24 cellular contexts compared by ENCODE assay signal in the genomic region with DNA sequence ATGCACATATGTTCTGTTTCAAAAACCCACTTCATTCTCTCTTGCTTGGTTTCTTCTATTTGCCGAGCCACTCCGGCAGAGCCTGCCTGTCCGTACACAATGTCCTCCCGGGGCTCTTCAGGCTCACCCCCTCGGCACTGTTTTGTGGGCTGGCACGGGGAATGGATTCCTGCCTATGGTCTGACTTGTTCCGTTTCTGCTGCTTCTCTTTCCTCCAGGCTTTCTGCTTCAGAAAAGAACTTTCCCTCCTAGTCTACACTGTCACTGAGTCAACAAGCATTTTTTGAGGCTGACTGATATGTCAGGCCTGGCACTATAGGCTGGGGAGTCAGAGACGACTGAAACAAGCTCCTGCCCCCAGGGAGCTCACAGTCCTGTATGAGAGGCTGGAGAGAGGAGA. TPM values are rescaled to one million over a fixed set of nuclear protein-coding genes. Genes with fewer than 3 reads are reported as not detected.
A peak's percentile ranks its signal among the peaks of the same experiment; 100 is the strongest.
DNase-seq lines count a peak whose midpoint lies in the region; ATAC-seq and TF ChIP-seq lines count a peak whose summit lies in the region.
"Had no signal": no experiment of that assay in that cellular context is flagged by ENCODE, and none has a peak within 500 bp of the region (broad histone marks: within the 10 kb centered on the region; RNA-seq: fewer than 3 reads in every experiment).

No MANE protein-coding gene starts in this region.

- ATAC-seq in left lung: peak; percentile 38
- no peak for ATAC-seq in HG02870 (IDR thresholded peaks at IDR 0.05; ENCODE audit: unreplicated experiment)
- ATAC-seq in heart left ventricle: no peak
- ATAC-seq: activated CD8-positive, alpha-beta T cell treated with anti-CD3 and anti-CD28 coated beads for 36 hours; GM12878; stimulated activated memory B cell treated with anti-CD40 and anti-IgM and Interleukin-4, amounts not matched to agents 10 μg/mL and 1 μg/mL and 100 μg/mL, for 72 hours had no signal

- no peaks in the 10 kb centered on the region for H3K36me3 ChIP-seq in mammary epithelial cell (ENCODE audit: insufficient read depth, low read length)
- H3K36me3 ChIP-seq in left lung: no peaks in the 10 kb centered on the region
- no peaks in the 10 kb centered on the region for H3K36me3 ChIP-seq in thyroid gland
- no peaks in the 10 kb centered on the region for H3K36me3 ChIP-seq in heart left ventricle
- H3K36me3 ChIP-seq: ascending aorta, HAP-1, SJSA1, tibial nerve had no signal

- 14% methylated on average over 8 of the region's 8 CpGs for WGBS in mammary epithelial cell (ENCODE audit: low coverage, missing lambda C conversion rate)
- 63 to 65% methylated on average over 8 of the region's 8 CpGs for WGBS in thyroid gland, 2 donors
- 77 to 90% (median 87%) methylated on average over 8 of the region's 8 CpGs for WGBS in heart left ventricle, 4 donors

- no peaks in the 10 kb centered on the region for H4K20me1 ChIP-seq in mammary epithelial cell (ENCODE audit: insufficient read depth, low read length)

- no peak for TF ChIP-seq CTCF in mammary epithelial cell (conservative IDR thresholded peaks at IDR 0.05 in 1 of 2, IDR thresholded peaks at IDR 0.05 in 1 of 2; ENCODE audit: extremely low read depth in 1 of 2, insufficient read depth in 1 of 2, low read depth in 1 of 2, low read length in 2 of 2)
- TF ChIP-seq CTCF in left lung (IDR thresholded peaks at IDR 0.05): no peak
- TF ChIP-seq CTCF in thyroid gland (IDR thresholded peaks at IDR 0.05): no peak
- no peak for TF ChIP-seq CTCF in heart left ventricle (IDR thresholded peaks at IDR 0.05)

- H3K27ac ChIP-seq in mammary epithelial cell (ENCODE audit: insufficient read depth, low read depth, low read length) (no peak overlapping the region), left lung (peak overlapping the region; percentile 71 to 87), thyroid gland (peak overlapping the region; percentile 18 to 82 (median 67)), heart left ventricle (no peak overlapping the region)
- H3K27ac ChIP-seq: ascending aorta, coronary artery, PC-9, SJSA1, tibial nerve had no signal

- H3K9ac ChIP-seq in mammary epithelial cell (ENCODE audit: insufficient read depth, low read length): no peak overlapping the region

- H2AFZ ChIP-seq in mammary epithelial cell (ENCODE audit: low read depth, low read length): peak overlapping the region; percentile 84
- H2AFZ ChIP-seq: PC-9 had no signal

- no TSS peak for BruUV-seq in mammary epithelial cell (replicated peaks; lab: Mats Ljungman, UMichigan)

- H3K9me3 ChIP-seq in mammary epithelial cell (replicated peaks; ENCODE audit: insufficient read depth, low read length) (no peaks in the 10 kb centered on the region), left lung (no peaks in the 10 kb centered on the region), thyroid gland (no peaks in the 10 kb centered on the region), heart left ventricle (no peaks in the 10 kb centered on the region)
- H3K9me3 ChIP-seq: ascending aorta, HAP-1, SJSA1, tibial nerve had no signal

- no peaks in the 10 kb centered on the region for H3K79me2 ChIP-seq in mammary epithelial cell (ENCODE audit: insufficient read depth, low read length)

- dilution Hi-C loops in mammary epithelial cell (cut with HindIII; ENCODE audit: low sequenced_read_pairs): no loop called here

- CTCF ChIA-PET in mammary epithelial cell (lab: Charles Lee; ENCODE audit: low non-redundant PET): no interaction called here

- TF ChIP-seq POLR2A in thyroid gland (IDR thresholded peaks at IDR 0.05): peak in 1 of 2 donors; percentile 19
- no peak for TF ChIP-seq POLR2A in heart left ventricle (IDR thresholded peaks at IDR 0.05)

- intact Hi-C loops in mammary epithelial cell (cut with micrococcal nuclease): no loop called here
- intact Hi-C loops in left lung (cut with DNase I): no loop called here
- intact Hi-C loops in thyroid gland (cut with DNase I): no loop called here
- intact Hi-C loops in heart left ventricle (cut with DNase I): no loop called here

- H3K4me2 ChIP-seq in mammary epithelial cell (ENCODE audit: insufficient read depth, low read depth, low read length): no peak overlapping the region
- H3K4me2 ChIP-seq: PC-9 had no signal

- H3K4me3 ChIP-seq in mammary epithelial cell (replicated peaks in 1 of 3; ENCODE audit: insufficient read depth in 1 of 3, low read depth in 2 of 3, low read length in 3 of 3) (no peak overlapping the region), left lung (no peak overlapping the region), thyroid gland (replicated peaks in 1 of 3) (no peak overlapping the region), heart left ventricle (no peak overlapping the region)
- H3K4me3 ChIP-seq: ascending aorta, coronary artery, GM12878, HAP-1, PC-9, SJSA1, tibial nerve had no signal

- no peaks in the 10 kb centered on the region for H3K27me3 ChIP-seq in mammary epithelial cell (ENCODE audit: insufficient read depth, low read length)
- no peaks in the 10 kb centered on the region for H3K27me3 ChIP-seq in left lung
- H3K27me3 ChIP-seq in thyroid gland: no peaks in the 10 kb centered on the region
- H3K27me3 ChIP-seq in heart left ventricle: no peaks in the 10 kb centered on the region
- H3K27me3 ChIP-seq: ascending aorta, SJSA1, tibial nerve had no signal

- in situ Hi-C loops in mammary epithelial cell (cut with MboI; ENCODE audit: low sequenced_read_pairs in 2 of 2): no loop called here

- DNase-seq in ELR (ENCODE audit: low read depth): peak; percentile 35
- no peak for DNase-seq in mammary epithelial cell
- DNase-seq in left lung: no peak
- DNase-seq in thyroid gland: peak; percentile 57 to 67
- no peak for DNase-seq in middle frontal gyrus (ENCODE audit: extremely low spot score, low spot score)
- DNase-seq in heart left ventricle: no peak
- DNase-seq: activated B cell treated with CpG ODN at 0.5 μM for 24 hours; activated CD8-positive, alpha-beta T cell treated with anti-CD3 and anti-CD28 coated beads for 36 hours; activated naive CD4-positive, alpha-beta T cell treated with anti-CD3 and anti-CD28 coated beads for 36 hours; activated T-cell treated with anti-CD3 and anti-CD28 coated beads, Interleukin-2, amount 50 U/mL, for 24 hours; Calu3; MM.1S; NCI-H146; NCI-H774; T-helper 2 cell had no signal

- H3K4me1 ChIP-seq in mammary epithelial cell (ENCODE audit: insufficient read depth, low read length) (peaks cover 5% of the 10 kb centered on the region), left lung (peaks cover 20 to 36% of the 10 kb centered on the region in 2 donors), thyroid gland (peaks cover 13 to 37% of the 10 kb centered on the region in 2 donors), heart left ventricle (peaks cover 0 to 12% (median 0%) of the 10 kb centered on the region in 12 donors)
- H3K4me1 ChIP-seq: ascending aorta, HAP-1, SJSA1 had no signal

RNA-seq across cellular contexts. Expression of gene SARS1, which starts 28.4 kb away (rescaled TPM):
- total RNA-seq in mammary epithelial cell (100 to 1,000 TPM; 349 to 468 TPM), left lung (100 to 1,000 TPM; 144 to 189 TPM), thyroid gland (100 to 1,000 TPM; 164 to 264 (median 200) TPM), heart left ventricle (100 to 1,000 TPM in 6 of 9 donors, 10 to 100 TPM in 3; 88.5 to 113 (median 102) TPM)
- polyA plus RNA-seq in mammary epithelial cell (282 TPM), heart left ventricle (100 to 1,000 TPM in 1 of 2 donors, 10 to 100 TPM in 1; 41.1 to 179 TPM)
- polyA minus RNA-seq in mammary epithelial cell: 291 TPM

Comparison
In these comparisons a context has a peak if more than half of its experiments do, and no peak if none do; other contexts are left out.
1. DNase-seq: peak in ELR (single experiment) and thyroid gland (2 of 2); none in mammary epithelial cell (single experiment), left lung (0 of 2), middle frontal gyrus (single experiment) and heart left ventricle (0 of 5).
2. H3K27ac ChIP-seq: peak in left lung (2 of 2) and thyroid gland (3 of 3); none in mammary epithelial cell (single experiment) and heart left ventricle (0 of 12).